Comparison of ENCODE assay signal across 1 cellular context in the genomic region with DNA sequence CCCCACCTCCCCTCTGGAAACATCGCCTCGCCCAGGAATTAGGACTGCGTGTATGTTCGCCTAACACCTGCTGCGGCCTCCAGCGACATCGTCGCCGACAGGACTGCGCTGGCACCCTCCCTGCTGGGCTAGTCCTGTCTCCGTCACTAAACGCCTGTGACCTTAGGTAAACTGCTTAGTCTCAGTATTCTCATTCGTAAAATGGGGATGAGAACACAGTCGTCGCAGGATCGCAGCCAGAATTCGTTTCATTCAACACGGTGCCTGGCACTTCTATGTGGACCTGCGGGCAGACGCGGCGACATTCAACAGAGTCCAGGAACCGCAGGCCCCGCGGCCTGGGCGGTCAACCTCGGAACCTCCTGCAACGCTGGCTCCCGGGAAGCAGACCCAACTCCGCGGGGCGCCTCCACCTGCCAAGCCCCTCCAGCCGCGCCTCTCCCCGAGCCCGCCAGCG.
TF ChIP-seq lines count a peak whose summit lies in the region.

No MANE protein-coding gene starts in this region.

TF ChIP-seq in HCT116, 20 proteins besides CTCF, POLR2A, EP300 and RAD21:
- TF ChIP-seq, protein P1, sequence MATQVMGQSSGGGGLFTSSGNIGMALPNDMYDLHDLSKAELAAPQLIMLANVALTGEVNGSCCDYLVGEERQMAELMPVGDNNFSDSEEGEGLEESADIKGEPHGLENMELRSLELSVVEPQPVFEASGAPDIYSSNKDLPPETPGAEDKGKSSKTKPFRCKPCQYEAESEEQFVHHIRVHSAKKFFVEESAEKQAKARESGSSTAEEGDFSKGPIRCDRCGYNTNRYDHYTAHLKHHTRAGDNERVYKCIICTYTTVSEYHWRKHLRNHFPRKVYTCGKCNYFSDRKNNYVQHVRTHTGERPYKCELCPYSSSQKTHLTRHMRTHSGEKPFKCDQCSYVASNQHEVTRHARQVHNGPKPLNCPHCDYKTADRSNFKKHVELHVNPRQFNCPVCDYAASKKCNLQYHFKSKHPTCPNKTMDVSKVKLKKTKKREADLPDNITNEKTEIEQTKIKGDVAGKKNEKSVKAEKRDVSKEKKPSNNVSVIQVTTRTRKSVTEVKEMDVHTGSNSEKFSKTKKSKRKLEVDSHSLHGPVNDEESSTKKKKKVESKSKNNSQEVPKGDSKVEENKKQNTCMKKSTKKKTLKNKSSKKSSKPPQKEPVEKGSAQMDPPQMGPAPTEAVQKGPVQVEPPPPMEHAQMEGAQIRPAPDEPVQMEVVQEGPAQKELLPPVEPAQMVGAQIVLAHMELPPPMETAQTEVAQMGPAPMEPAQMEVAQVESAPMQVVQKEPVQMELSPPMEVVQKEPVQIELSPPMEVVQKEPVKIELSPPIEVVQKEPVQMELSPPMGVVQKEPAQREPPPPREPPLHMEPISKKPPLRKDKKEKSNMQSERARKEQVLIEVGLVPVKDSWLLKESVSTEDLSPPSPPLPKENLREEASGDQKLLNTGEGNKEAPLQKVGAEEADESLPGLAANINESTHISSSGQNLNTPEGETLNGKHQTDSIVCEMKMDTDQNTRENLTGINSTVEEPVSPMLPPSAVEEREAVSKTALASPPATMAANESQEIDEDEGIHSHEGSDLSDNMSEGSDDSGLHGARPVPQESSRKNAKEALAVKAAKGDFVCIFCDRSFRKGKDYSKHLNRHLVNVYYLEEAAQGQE (IDR thresholded peaks at IDR 0.05; ENCODE audit: low read depth): no peak
- no peak for TF ChIP-seq JUND (IDR thresholded peaks at IDR 0.05)
- TF ChIP-seq, protein P2, sequence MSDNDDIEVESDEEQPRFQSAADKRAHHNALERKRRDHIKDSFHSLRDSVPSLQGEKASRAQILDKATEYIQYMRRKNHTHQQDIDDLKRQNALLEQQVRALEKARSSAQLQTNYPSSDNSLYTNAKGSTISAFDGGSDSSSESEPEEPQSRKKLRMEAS (IDR thresholded peaks at IDR 0.05): no peak
- TF ChIP-seq SP1 (IDR thresholded peaks at IDR 0.05; ENCODE audit: low read depth): no peak
- no peak for TF ChIP-seq CEBPB (IDR thresholded peaks at IDR 0.05; ENCODE audit: low read depth)
- no peak for TF ChIP-seq EZH2 (IDR thresholded peaks at IDR 0.05)
- TF ChIP-seq FOSL1 (IDR thresholded peaks at IDR 0.05; ENCODE audit: low read depth): no peak
- no peak; the same call in 1 of the 2 replicates for TF ChIP-seq ZFX (IDR thresholded peaks at IDR 0.05)
- TF ChIP-seq POLR2AphosphoS5 (IDR thresholded peaks at IDR 0.05; ENCODE audit: low read depth, low read length): no peak
- TF ChIP-seq EGR1 (IDR thresholded peaks at IDR 0.05; ENCODE audit: low read depth): no peak
- no peak for TF ChIP-seq ELF1 (IDR thresholded peaks at IDR 0.05; ENCODE audit: borderline replicate concordance, low read depth)
- TF ChIP-seq EZH2phosphoT487 (IDR thresholded peaks at IDR 0.05; ENCODE audit: borderline replicate concordance): no peak
- no peak for TF ChIP-seq YY1 (IDR thresholded peaks at IDR 0.05; ENCODE audit: extremely low read depth, insufficient replicate concordance, low read depth, low read length)
- TF ChIP-seq, protein P3, sequence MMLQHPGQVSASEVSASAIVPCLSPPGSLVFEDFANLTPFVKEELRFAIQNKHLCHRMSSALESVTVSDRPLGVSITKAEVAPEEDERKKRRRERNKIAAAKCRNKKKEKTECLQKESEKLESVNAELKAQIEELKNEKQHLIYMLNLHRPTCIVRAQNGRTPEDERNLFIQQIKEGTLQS (IDR thresholded peaks at IDR 0.05): no peak
- no peak for TF ChIP-seq CBX3 (IDR thresholded peaks at IDR 0.05; ENCODE audit: low read depth)
- TF ChIP-seq, protein P4, sequence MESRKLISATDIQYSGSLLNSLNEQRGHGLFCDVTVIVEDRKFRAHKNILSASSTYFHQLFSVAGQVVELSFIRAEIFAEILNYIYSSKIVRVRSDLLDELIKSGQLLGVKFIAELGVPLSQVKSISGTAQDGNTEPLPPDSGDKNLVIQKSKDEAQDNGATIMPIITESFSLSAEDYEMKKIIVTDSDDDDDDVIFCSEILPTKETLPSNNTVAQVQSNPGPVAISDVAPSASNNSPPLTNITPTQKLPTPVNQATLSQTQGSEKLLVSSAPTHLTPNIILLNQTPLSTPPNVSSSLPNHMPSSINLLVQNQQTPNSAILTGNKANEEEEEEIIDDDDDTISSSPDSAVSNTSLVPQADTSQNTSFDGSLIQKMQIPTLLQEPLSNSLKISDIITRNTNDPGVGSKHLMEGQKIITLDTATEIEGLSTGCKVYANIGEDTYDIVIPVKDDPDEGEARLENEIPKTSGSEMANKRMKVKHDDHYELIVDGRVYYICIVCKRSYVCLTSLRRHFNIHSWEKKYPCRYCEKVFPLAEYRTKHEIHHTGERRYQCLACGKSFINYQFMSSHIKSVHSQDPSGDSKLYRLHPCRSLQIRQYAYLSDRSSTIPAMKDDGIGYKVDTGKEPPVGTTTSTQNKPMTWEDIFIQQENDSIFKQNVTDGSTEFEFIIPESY (IDR thresholded peaks at IDR 0.05; ENCODE audit: extremely low read depth, insufficient replicate concordance, low read length): no peak
